In genomic region chr16:58392215-58393137, GRCh38 we compare ENCODE assay signal across 1 cellular context.
TF ChIP-seq lines count a peak whose summit lies in the region.

Gene GINS3, plus strand, starts transcription at chr16:58392471. Its CDS starts 131 bp downstream, at chr16:58392602.

TF ChIP-seq in HepG2, 621 proteins besides CTCF, POLR2A, EP300 and RAD21 (continued from another document and continues in another):
- TF ChIP-seq, protein P1, sequence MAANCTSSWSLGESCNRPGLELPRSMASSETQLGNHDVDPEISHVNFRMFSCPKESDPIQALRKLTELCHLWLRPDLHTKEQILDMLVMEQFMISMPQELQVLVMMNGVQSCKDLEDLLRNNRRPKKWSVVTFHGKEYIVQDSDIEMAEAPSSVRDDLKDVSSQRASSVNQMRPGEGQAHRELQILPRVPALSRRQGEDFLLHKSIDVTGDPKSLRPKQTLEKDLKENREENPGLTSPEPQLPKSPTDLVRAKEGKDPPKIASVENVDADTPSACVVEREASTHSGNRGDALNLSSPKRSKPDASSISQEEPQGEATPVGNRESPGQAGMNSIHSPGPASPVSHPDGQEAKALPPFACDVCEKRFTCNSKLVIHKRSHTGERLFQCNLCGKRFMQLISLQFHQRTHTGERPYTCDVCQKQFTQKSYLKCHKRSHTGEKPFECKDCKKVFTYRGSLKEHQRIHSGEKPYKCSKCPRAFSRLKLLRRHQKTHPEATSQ (CRISPR knock-in tag; IDR thresholded peaks at IDR 0.05; ENCODE audit: borderline replicate concordance): peak; percentile 98
- TF ChIP-seq ZNF496 (CRISPR knock-in tag; IDR thresholded peaks at IDR 0.05; ENCODE audit: insufficient replicate concordance) (no peak), PHF5A (CRISPR knock-in tag; IDR thresholded peaks at IDR 0.05; ENCODE audit: low read depth, unreplicated experiment) (peak; percentile 59), TEAD2 (CRISPR knock-in tag; IDR thresholded peaks at IDR 0.05) (0 out of 2 replicates have a peak, but pooled peaks have one; percentile 73), ATM (IDR thresholded peaks at IDR 0.05; ENCODE audit: borderline replicate concordance) (no peak), FOXC1 (CRISPR knock-in tag; IDR thresholded peaks at IDR 0.05; ENCODE audit: borderline replicate concordance) (peak; percentile 96), MED13 (CRISPR knock-in tag; IDR thresholded peaks at IDR 0.05) (peak; percentile 27; the same call in 1 of the 2 replicates), ZSCAN31 (CRISPR knock-in tag; IDR thresholded peaks at IDR 0.05; ENCODE audit: low read depth) (peak; percentile 95), STAT5B (CRISPR knock-in tag; IDR thresholded peaks at IDR 0.05) (peak; percentile 43; the same call in 1 of the 2 replicates), CBFB (CRISPR knock-in tag; IDR thresholded peaks at IDR 0.05) (peak; percentile 87), IRX3 (CRISPR knock-in tag; IDR thresholded peaks at IDR 0.05; ENCODE audit: borderline replicate concordance, low read depth) (peak; percentile 95), ZNF841 (CRISPR knock-in tag; IDR thresholded peaks at IDR 0.05; ENCODE audit: borderline replicate concordance) (peak; percentile 91), ZNF543 (CRISPR knock-in tag; IDR thresholded peaks at IDR 0.05) (peak; percentile 99), FOXP4 (CRISPR knock-in tag; IDR thresholded peaks at IDR 0.05) (peak; percentile 64), KMT2A (CRISPR knock-in tag; IDR thresholded peaks at IDR 0.05) (peak; percentile 75; the same call in 1 of the 2 replicates), MEIS2 (CRISPR knock-in tag; IDR thresholded peaks at IDR 0.05) (peak; percentile 59), TGIF2 (CRISPR knock-in tag; IDR thresholded peaks at IDR 0.05) (peak; percentile 88), HNRNPL (IDR thresholded peaks at IDR 0.05; ENCODE audit: low read depth, low read length) (0 out of 2 replicates have a peak, but pooled peaks have one; percentile 41), GATAD2A (CRISPR knock-in tag; IDR thresholded peaks at IDR 0.05) (peak; percentile 87), ZNF629 (CRISPR knock-in tag; conservative IDR thresholded peaks at IDR 0.05) (no peak; the same call in 1 of the 2 replicates), POLR2AphosphoS2 (IDR thresholded peaks at IDR 0.05; ENCODE audit: low read depth, low read length) (peak; percentile 92; the same call in 1 of the 2 replicates), KLF15 (CRISPR knock-in tag; IDR thresholded peaks at IDR 0.05; ENCODE audit: borderline replicate concordance) (peak; percentile 81; the same call in 1 of the 2 replicates), ZNF572 (CRISPR knock-in tag; IDR thresholded peaks at IDR 0.05) (peak; percentile 90; the same call in 1 of the 2 replicates), ZNF776 (CRISPR knock-in tag; IDR thresholded peaks at IDR 0.05) (peak; percentile 81; the same call in 1 of the 2 replicates), KDM5A (IDR thresholded peaks at IDR 0.05; ENCODE audit: borderline replicate concordance, low read length) (peak; percentile 94), ZFP36L1 (CRISPR knock-in tag; IDR thresholded peaks at IDR 0.05) (peak; percentile 44), SNAPC2 (CRISPR knock-in tag; IDR thresholded peaks at IDR 0.05) (peak; percentile 97), NFRKB (IDR thresholded peaks at IDR 0.05) (no peak), SOX5 (CRISPR knock-in tag; IDR thresholded peaks at IDR 0.05; ENCODE audit: borderline replicate concordance) (peak; percentile 70; the same call in 1 of the 2 replicates), TSC22D2 (CRISPR knock-in tag; IDR thresholded peaks at IDR 0.05; ENCODE audit: borderline replicate concordance) (peak; percentile 80)
- TF ChIP-seq, protein P2, sequence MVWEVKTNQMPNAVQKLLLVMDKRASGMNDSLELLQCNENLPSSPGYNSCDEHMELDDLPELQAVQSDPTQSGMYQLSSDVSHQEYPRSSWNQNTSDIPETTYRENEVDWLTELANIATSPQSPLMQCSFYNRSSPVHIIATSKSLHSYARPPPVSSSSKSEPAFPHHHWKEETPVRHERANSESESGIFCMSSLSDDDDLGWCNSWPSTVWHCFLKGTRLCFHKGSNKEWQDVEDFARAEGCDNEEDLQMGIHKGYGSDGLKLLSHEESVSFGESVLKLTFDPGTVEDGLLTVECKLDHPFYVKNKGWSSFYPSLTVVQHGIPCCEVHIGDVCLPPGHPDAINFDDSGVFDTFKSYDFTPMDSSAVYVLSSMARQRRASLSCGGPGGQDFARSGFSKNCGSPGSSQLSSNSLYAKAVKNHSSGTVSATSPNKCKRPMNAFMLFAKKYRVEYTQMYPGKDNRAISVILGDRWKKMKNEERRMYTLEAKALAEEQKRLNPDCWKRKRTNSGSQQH (CRISPR knock-in tag; IDR thresholded peaks at IDR 0.05; ENCODE audit: low read depth): peak; percentile 96
- TF ChIP-seq, protein P3, sequence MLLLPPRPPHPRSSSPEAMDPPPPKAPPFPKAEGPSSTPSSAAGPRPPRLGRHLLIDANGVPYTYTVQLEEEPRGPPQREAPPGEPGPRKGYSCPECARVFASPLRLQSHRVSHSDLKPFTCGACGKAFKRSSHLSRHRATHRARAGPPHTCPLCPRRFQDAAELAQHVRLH (CRISPR knock-in tag; IDR thresholded peaks at IDR 0.05; ENCODE audit: borderline replicate concordance, low read depth): peak; percentile 85
- TF ChIP-seq, protein P4, sequence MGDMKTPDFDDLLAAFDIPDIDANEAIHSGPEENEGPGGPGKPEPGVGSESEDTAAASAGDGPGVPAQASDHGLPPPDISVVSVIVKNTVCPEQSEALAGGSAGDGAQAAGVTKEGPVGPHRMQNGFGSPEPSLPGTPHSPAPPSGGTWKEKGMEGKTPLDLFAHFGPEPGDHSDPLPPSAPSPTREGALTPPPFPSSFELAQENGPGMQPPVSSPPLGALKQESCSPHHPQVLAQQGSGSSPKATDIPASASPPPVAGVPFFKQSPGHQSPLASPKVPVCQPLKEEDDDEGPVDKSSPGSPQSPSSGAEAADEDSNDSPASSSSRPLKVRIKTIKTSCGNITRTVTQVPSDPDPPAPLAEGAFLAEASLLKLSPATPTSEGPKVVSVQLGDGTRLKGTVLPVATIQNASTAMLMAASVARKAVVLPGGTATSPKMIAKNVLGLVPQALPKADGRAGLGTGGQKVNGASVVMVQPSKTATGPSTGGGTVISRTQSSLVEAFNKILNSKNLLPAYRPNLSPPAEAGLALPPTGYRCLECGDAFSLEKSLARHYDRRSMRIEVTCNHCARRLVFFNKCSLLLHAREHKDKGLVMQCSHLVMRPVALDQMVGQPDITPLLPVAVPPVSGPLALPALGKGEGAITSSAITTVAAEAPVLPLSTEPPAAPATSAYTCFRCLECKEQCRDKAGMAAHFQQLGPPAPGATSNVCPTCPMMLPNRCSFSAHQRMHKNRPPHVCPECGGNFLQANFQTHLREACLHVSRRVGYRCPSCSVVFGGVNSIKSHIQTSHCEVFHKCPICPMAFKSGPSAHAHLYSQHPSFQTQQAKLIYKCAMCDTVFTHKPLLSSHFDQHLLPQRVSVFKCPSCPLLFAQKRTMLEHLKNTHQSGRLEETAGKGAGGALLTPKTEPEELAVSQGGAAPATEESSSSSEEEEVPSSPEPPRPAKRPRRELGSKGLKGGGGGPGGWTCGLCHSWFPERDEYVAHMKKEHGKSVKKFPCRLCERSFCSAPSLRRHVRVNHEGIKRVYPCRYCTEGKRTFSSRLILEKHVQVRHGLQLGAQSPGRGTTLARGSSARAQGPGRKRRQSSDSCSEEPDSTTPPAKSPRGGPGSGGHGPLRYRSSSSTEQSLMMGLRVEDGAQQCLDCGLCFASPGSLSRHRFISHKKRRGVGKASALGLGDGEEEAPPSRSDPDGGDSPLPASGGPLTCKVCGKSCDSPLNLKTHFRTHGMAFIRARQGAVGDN (CRISPR knock-in tag; IDR thresholded peaks at IDR 0.05): peak; percentile 97
- TF ChIP-seq, protein P5, sequence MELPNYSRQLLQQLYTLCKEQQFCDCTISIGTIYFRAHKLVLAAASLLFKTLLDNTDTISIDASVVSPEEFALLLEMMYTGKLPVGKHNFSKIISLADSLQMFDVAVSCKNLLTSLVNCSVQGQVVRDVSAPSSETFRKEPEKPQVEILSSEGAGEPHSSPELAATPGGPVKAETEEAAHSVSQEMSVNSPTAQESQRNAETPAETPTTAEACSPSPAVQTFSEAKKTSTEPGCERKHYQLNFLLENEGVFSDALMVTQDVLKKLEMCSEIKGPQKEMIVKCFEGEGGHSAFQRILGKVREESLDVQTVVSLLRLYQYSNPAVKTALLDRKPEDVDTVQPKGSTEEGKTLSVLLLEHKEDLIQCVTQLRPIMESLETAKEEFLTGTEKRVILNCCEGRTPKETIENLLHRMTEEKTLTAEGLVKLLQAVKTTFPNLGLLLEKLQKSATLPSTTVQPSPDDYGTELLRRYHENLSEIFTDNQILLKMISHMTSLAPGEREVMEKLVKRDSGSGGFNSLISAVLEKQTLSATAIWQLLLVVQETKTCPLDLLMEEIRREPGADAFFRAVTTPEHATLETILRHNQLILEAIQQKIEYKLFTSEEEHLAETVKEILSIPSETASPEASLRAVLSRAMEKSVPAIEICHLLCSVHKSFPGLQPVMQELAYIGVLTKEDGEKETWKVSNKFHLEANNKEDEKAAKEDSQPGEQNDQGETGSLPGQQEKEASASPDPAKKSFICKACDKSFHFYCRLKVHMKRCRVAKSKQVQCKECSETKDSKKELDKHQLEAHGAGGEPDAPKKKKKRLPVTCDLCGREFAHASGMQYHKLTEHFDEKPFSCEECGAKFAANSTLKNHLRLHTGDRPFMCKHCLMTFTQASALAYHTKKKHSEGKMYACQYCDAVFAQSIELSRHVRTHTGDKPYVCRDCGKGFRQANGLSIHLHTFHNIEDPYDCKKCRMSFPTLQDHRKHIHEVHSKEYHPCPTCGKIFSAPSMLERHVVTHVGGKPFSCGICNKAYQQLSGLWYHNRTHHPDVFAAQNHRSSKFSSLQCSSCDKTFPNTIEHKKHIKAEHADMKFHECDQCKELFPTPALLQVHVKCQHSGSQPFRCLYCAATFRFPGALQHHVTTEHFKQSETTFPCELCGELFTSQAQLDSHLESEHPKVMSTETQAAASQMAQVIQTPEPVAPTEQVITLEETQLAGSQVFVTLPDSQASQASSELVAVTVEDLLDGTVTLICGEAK (IDR thresholded peaks at IDR 0.05): no peak
- TF ChIP-seq, protein P5 (CRISPR knock-in tag; IDR thresholded peaks at IDR 0.05): peak; percentile 91
- TF ChIP-seq, protein P6, sequence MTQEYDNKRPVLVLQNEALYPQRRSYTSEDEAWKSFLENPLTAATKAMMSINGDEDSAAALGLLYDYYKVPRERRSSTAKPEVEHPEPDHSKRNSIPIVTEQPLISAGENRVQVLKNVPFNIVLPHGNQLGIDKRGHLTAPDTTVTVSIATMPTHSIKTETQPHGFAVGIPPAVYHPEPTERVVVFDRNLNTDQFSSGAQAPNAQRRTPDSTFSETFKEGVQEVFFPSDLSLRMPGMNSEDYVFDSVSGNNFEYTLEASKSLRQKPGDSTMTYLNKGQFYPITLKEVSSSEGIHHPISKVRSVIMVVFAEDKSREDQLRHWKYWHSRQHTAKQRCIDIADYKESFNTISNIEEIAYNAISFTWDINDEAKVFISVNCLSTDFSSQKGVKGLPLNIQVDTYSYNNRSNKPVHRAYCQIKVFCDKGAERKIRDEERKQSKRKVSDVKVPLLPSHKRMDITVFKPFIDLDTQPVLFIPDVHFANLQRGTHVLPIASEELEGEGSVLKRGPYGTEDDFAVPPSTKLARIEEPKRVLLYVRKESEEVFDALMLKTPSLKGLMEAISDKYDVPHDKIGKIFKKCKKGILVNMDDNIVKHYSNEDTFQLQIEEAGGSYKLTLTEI (CRISPR knock-in tag; conservative IDR thresholded peaks at IDR 0.05): no peak; the same call in 1 of the 2 replicates
